In genomic region chr10:28177944-28178637, GRCh38 we compare ENCODE assay signal across 8 cellular contexts.
DNase-seq lines count a peak whose midpoint lies in the region; ATAC-seq lines count a peak whose summit lies in the region.

No MANE protein-coding gene starts in this region.

- H3K36me3 Mint-ChIP-seq in activated T-helper 17 cell treated with anti-CD3 and anti-CD28 coated beads, Interleukin-2, amount 50 U/mL, for 72 hours (ENCODE audit: low read depth), result no peaks in the 10 kb centered on the region

- DNase-seq in NCI-H2196 (lab: John Stamatoyannopoulos, UW; ENCODE audit: unreplicated experiment) (peak; percentile 5), NCI-H2196 treated with DMSO at 0.1 percent for 48 hours (lab: John Stamatoyannopoulos, UW; ENCODE audit: unreplicated experiment) (no peak), medulla oblongata (ENCODE audit: extremely low spot score) (peak; percentile 6), NCI-H1105 (lab: John Stamatoyannopoulos, UW) (no peak)
- no peak for DNase-seq in activated effector memory CD4-positive, alpha-beta T cell treated with anti-CD3 and anti-CD28 coated beads, Interleukin-2, amount 50 U/mL, for 16 hours

- H3K27ac Mint-ChIP-seq in activated T-helper 17 cell treated with anti-CD3 and anti-CD28 coated beads, Interleukin-2, amount 50 U/mL, for 72 hours, result peak overlapping the region; percentile 98

- no peaks in the 10 kb centered on the region for H3K9me3 Mint-ChIP-seq in activated T-helper 17 cell treated with anti-CD3 and anti-CD28 coated beads, Interleukin-2, amount 50 U/mL, for 72 hours

- peaks cover 21% of the 10 kb centered on the region for H3K4me1 Mint-ChIP-seq in activated T-helper 17 cell treated with anti-CD3 and anti-CD28 coated beads, Interleukin-2, amount 50 U/mL, for 72 hours

- H3K27me3 Mint-ChIP-seq in activated T-helper 17 cell treated with anti-CD3 and anti-CD28 coated beads, Interleukin-2, amount 50 U/mL, for 72 hours, result no peaks in the 10 kb centered on the region

- ATAC-seq in HG03139 (IDR thresholded peaks at IDR 0.05; ENCODE audit: unreplicated experiment), result peak; percentile 61
- peak; percentile 89 for ATAC-seq in activated T-helper 17 cell treated with anti-CD3 and anti-CD28 coated beads, Interleukin-2, amount 50 U/mL, for 72 hours (replicated peaks)
- no peak for ATAC-seq in HG02870 (IDR thresholded peaks at IDR 0.05; ENCODE audit: unreplicated experiment)

- peak overlapping the region; percentile 91 for H3K4me3 Mint-ChIP-seq in activated T-helper 17 cell treated with anti-CD3 and anti-CD28 coated beads, Interleukin-2, amount 50 U/mL, for 72 hours

Comparison
In these comparisons a context has a peak if more than half of its experiments do, and no peak if none do; other contexts are left out.
1. DNase-seq: peak in NCI-H2196 (single experiment) and medulla oblongata (single experiment); none in NCI-H2196 treated with DMSO at 0.1 percent for 48 hours (single experiment), activated effector memory CD4-positive, alpha-beta T cell treated with anti-CD3 and anti-CD28 coated beads, Interleukin-2, amount 50 U/mL, for 16 hours (single experiment) and NCI-H1105 (single experiment).